ENCODE assay signal across 11 cellular contexts in genomic region chr6:35341557-35341956, GRCh38. TPM values are rescaled to one million over a fixed set of nuclear protein-coding genes. Genes with fewer than 3 reads are reported as not detected.
A peak's percentile ranks its signal among the peaks of the same experiment; 100 is the strongest.
DNase-seq lines count a peak whose midpoint lies in the region; ATAC-seq and TF ChIP-seq lines count a peak whose summit lies in the region.
"Had no signal": no experiment of that assay in that cellular context is flagged by ENCODE, and none has a peak within 500 bp of the region (broad histone marks: within the 10 kb centered on the region; RNA-seq: fewer than 3 reads in every experiment).

No MANE protein-coding gene starts in this region.

- in situ Hi-C loops in ACHN (cut with HindIII; ENCODE audit: low pct_ligation_motif_present, low pct_unique_long_range_greater_than_20kb, low sequenced_read_pairs), result loop anchor here (25.0 kb wide), 1 partner anchor 96 kb away; no protein-coding TSS in a partner anchor

- H3K4me3 ChIP-seq in left lung (no peak overlapping the region), vagina (no peak overlapping the region)

- H3K4me1 ChIP-seq in left lung, result peaks cover 4 to 40% of the 10 kb centered on the region in 2 donors
- peaks cover 27% of the 10 kb centered on the region for H3K4me1 ChIP-seq in vagina

- H3K4me1 Mint-ChIP-seq in activated naive CD4-positive, alpha-beta T cell treated with anti-CD3 and anti-CD28 coated beads, Interleukin-2, amount 50 U/mL, for 24 hours, result peaks cover 45% of the 10 kb centered on the region
- peaks cover 46% of the 10 kb centered on the region for H3K4me1 Mint-ChIP-seq in T-helper 17 cell

- no peak for TF ChIP-seq POLR2A in vagina (IDR thresholded peaks at IDR 0.05)

- H3K4me3 Mint-ChIP-seq in activated naive CD4-positive, alpha-beta T cell treated with anti-CD3 and anti-CD28 coated beads, Interleukin-2, amount 50 U/mL, for 24 hours, result peak overlapping the region; percentile 91
- no peak overlapping the region for H3K4me3 Mint-ChIP-seq in T-helper 17 cell

- TF ChIP-seq CTCF in left lung (IDR thresholded peaks at IDR 0.05) (no peak), vagina (IDR thresholded peaks at IDR 0.05) (no peak)

- H3K27ac Mint-ChIP-seq in activated naive CD4-positive, alpha-beta T cell treated with anti-CD3 and anti-CD28 coated beads, Interleukin-2, amount 50 U/mL, for 24 hours, result no peak overlapping the region
- peak overlapping the region in 1 of 2 donors; percentile 84 for H3K27ac Mint-ChIP-seq in activated naive CD4-positive, alpha-beta T cell treated with anti-CD3 and anti-CD28 coated beads, Interleukin-2, amount 50 U/mL, for 72 hours
- H3K27ac Mint-ChIP-seq in T-helper 17 cell, result peak overlapping the region; percentile 3

- H3K36me3 Mint-ChIP-seq in activated naive CD4-positive, alpha-beta T cell treated with anti-CD3 and anti-CD28 coated beads, Interleukin-2, amount 50 U/mL, for 24 hours, result peaks cover 4% of the 10 kb centered on the region
- H3K36me3 Mint-ChIP-seq in activated naive CD4-positive, alpha-beta T cell treated with anti-CD3 and anti-CD28 coated beads, Interleukin-2, amount 50 U/mL, for 72 hours, result peaks cover 11 to 27% of the 10 kb centered on the region in 2 donors
- H3K36me3 Mint-ChIP-seq in T-helper 17 cell (ENCODE audit: low read depth), result peaks cover 8% of the 10 kb centered on the region

- H3K27ac ChIP-seq in left lung (peak overlapping the region; percentile 33 to 87), vagina (peak overlapping the region; percentile 29)
- H3K27ac ChIP-seq: HL-60 had no signal

- intact Hi-C loops in left lung (cut with DNase I), result no loop called here
- intact Hi-C loops in vagina (cut with DNase I), result loop anchor here (5.0 kb wide), 2 partner anchors 76 to 111 kb away; partner anchors contain the start of gene FANCE

- H3K36me3 ChIP-seq in left lung (peaks cover 0 to 8% of the 10 kb centered on the region in 2 donors), vagina (peaks cover 0 to 7% of the 10 kb centered on the region in 2 donors)

- no peaks in the 10 kb centered on the region for H3K9me3 Mint-ChIP-seq in activated naive CD4-positive, alpha-beta T cell treated with anti-CD3 and anti-CD28 coated beads, Interleukin-2, amount 50 U/mL, for 24 hours
- no peaks in the 10 kb centered on the region for H3K9me3 Mint-ChIP-seq in activated naive CD4-positive, alpha-beta T cell treated with anti-CD3 and anti-CD28 coated beads, Interleukin-2, amount 50 U/mL, for 72 hours

- H3K9me3 ChIP-seq in T-helper 17 cell (ENCODE audit: control insufficient read depth, low read length, poor library complexity, severe bottlenecking) (no peaks in the 10 kb centered on the region), left lung (no peaks in the 10 kb centered on the region), vagina (no peaks in the 10 kb centered on the region)
- H3K9me3 ChIP-seq: adrenal gland, heart left ventricle had no signal

- no peak for DNase-seq in activated naive CD4-positive, alpha-beta T cell treated with anti-CD3 and anti-CD28 coated beads, Interleukin-2, amount 50 U/mL, for 72 hours (ENCODE audit: low spot score in 2 of 2)
- DNase-seq in T-helper 17 cell (no peak), left lung (no peak), vagina (ENCODE audit: extremely low spot score in 2 of 2) (peak in 1 of 2 donors; percentile 81), ACHN (no peak), NCI-H526 (lab: John Stamatoyannopoulos, UW) (no peak), NCI-H128 (lab: John Stamatoyannopoulos, UW; ENCODE audit: unreplicated experiment) (no peak)

- ATAC-seq in activated naive CD4-positive, alpha-beta T cell treated with anti-CD3 and anti-CD28 coated beads, Interleukin-2, amount 50 U/mL, for 72 hours, result no peak
- ATAC-seq in T-helper 17 cell, result no peak
- ATAC-seq in left lung, result peak; percentile 15

- no peaks in the 10 kb centered on the region for H3K27me3 Mint-ChIP-seq in activated naive CD4-positive, alpha-beta T cell treated with anti-CD3 and anti-CD28 coated beads, Interleukin-2, amount 50 U/mL, for 24 hours
- no peaks in the 10 kb centered on the region for H3K27me3 Mint-ChIP-seq in T-helper 17 cell

- H3K27me3 ChIP-seq in left lung (no peaks in the 10 kb centered on the region), vagina (no peaks in the 10 kb centered on the region)
- H3K27me3 ChIP-seq: adrenal gland, heart left ventricle had no signal

RNA-seq across cellular contexts. Expression of gene PPARD, which starts 0.8 kb away (rescaled TPM):
- 10 to 100 TPM; 23.2 to 25.1 TPM for total RNA-seq in activated naive CD4-positive, alpha-beta T cell treated with anti-CD3 and anti-CD28 coated beads, Interleukin-2, amount 50 U/mL, for 72 hours
- total RNA-seq in T-helper 17 cell, result 10 to 100 TPM; 25.0 to 29.9 TPM
- total RNA-seq in left lung, result 10 to 100 TPM; 23.5 to 28.4 TPM
- 21.9 TPM for total RNA-seq in vagina

RNA-seq across cellular contexts. Expression of gene DEF6, which starts 43.9 kb away (rescaled TPM):
- total RNA-seq in activated naive CD4-positive, alpha-beta T cell treated with anti-CD3 and anti-CD28 coated beads, Interleukin-2, amount 50 U/mL, for 72 hours, result 100 to 1,000 TPM; 107 to 156 TPM
- total RNA-seq in T-helper 17 cell, result 100 to 1,000 TPM; 193 to 206 TPM
- total RNA-seq in left lung, result 10 to 100 TPM in 1 of 2 donors, 1 to 10 TPM in 1; 9.9 to 21.9 TPM
- 23.1 TPM for total RNA-seq in vagina
